ENCODE assay signal across 8 cellular contexts in genomic region chr16:68644715-68645493, GRCh38. TPM values are rescaled to one million over a fixed set of nuclear protein-coding genes. Genes with fewer than 3 reads are reported as not detected.
DNase-seq lines count a peak whose midpoint lies in the region; ATAC-seq and TF ChIP-seq lines count a peak whose summit lies in the region.

Gene CDH3, plus strand, starts transcription at chr16:68645310. Its CDS starts 70 bp downstream, at chr16:68645380.

- RAD21 ChIA-PET in HCT116 (lab: Charles Lee; ENCODE audit: low non-redundant PET in 1 of 2, low total read pairs in 2 of 2, uncharacterized antibody in 2 of 2, unreplicated experiment in 2 of 2): interaction anchor here in 1 of 2 experiments (1.9 kb wide), 1 partner anchor 54 kb away, joined by 7 read pairs; no protein-coding TSS in a partner anchor

- H3K4me2 ChIP-seq in HCT116 (ENCODE audit: low read length) (peak within 1 kb of the TSS; percentile 100), parathyroid adenoma (ENCODE audit: low read length) (peak within 1 kb of the TSS; percentile 55)

- H3K9me3 Mint-ChIP-seq in T-helper 1 cell treated with Interleukin-12 subunit alpha and Interleukin-12 subunit beta and Interleukin-4 antibody, amounts not matched to agents 30 μg/mL and 1 μg/mL, for 36 hours: no peaks in the 10 kb centered on the region

- peaks cover 61% of the 10 kb centered on the region for H3K27me3 Mint-ChIP-seq in T-helper 1 cell treated with Interleukin-12 subunit alpha and Interleukin-12 subunit beta and Interleukin-4 antibody, amounts not matched to agents 30 μg/mL and 1 μg/mL, for 36 hours (ENCODE audit: low read depth)

- H3K27ac Mint-ChIP-seq in T-helper 1 cell treated with Interleukin-12 subunit alpha and Interleukin-12 subunit beta and Interleukin-4 antibody, amounts not matched to agents 30 μg/mL and 1 μg/mL, for 36 hours: no peak within 1 kb of the TSS

- no peak for DNase-seq in AG09309 (ENCODE audit: low read depth)
- peak; percentile 67 for DNase-seq in HCT116 (ENCODE audit: low read depth, low spot score)
- DNase-seq in SKM-1 treated with dmso at 0.1 percent for 144 hours (lab: John Stamatoyannopoulos, UW; ENCODE audit: unreplicated experiment): no peak
- no peak for DNase-seq in HuH-7.5 (ENCODE audit: low spot score)

- H3K79me2 ChIP-seq in HCT116 (ENCODE audit: insufficient read depth, low read length) (peaks cover 48% of the 10 kb centered on the region), parathyroid adenoma (no peaks in the 10 kb centered on the region)

- H3K36me3 ChIP-seq in HCT116 (ENCODE audit: control insufficient read depth in 1 of 2, insufficient read depth in 2 of 2, low read length in 2 of 2) (peaks cover 0 to 5% of the 10 kb centered on the region in 2 experiments; a peak in 1 of 4 replicates), parathyroid adenoma (ENCODE audit: control insufficient read depth, insufficient read depth, low read length) (no peaks in the 10 kb centered on the region)

- 0 out of 2 replicates have a peak, but pooled peaks have one; percentile 21 for TF ChIP-seq RAD21 in HCT116 (IDR thresholded peaks at IDR 0.05; ENCODE audit: low read depth)

- H3K9ac ChIP-seq in HCT116 (ENCODE audit: low read length) (peak within 1 kb of the TSS; percentile 87), parathyroid adenoma (no peak within 1 kb of the TSS)

- H3K27ac ChIP-seq in HCT116 (ENCODE audit: low read depth, low read length) (peak within 1 kb of the TSS; percentile 82), parathyroid adenoma (no peak within 1 kb of the TSS)

- TF ChIP-seq POLR2A in HCT116 (IDR thresholded peaks at IDR 0.05; ENCODE audit: borderline replicate concordance, extremely low read depth, insufficient read depth, insufficient read length): peak; percentile 25

- peak; percentile 88 for ATAC-seq in HCT116
- ATAC-seq in esophagus mucosa: peak; percentile 85
- no peak for ATAC-seq in HG03039 (IDR thresholded peaks at IDR 0.05; ENCODE audit: unreplicated experiment)

- no peaks in the 10 kb centered on the region for H4K20me1 ChIP-seq in HCT116 (ENCODE audit: insufficient read depth)

- TSS peak; percentile 94 for BruUV-seq in HCT116 (replicated peaks; lab: Mats Ljungman, UMichigan)

- peaks cover 21 to 38% of the 10 kb centered on the region in 2 experiments for H3K4me1 ChIP-seq in HCT116 (ENCODE audit: control insufficient read depth in 1 of 2, insufficient read depth in 2 of 2, low read length in 2 of 2)
- peaks cover 8% of the 10 kb centered on the region for H3K4me1 ChIP-seq in parathyroid adenoma

- intact Hi-C loops in HCT116 (cut with micrococcal nuclease): no loop called here

- no peaks in the 10 kb centered on the region for H3K9me2 ChIP-seq in HCT116 (ENCODE audit: insufficient read depth)

- CTCF ChIA-PET in HCT116 (lab: Charles Lee): interaction anchor here (2.2 to 2.5 kb wide), 2 partner anchors 14 to 54 kb away, joined by 6 to 10 read pairs; no protein-coding TSS in a partner anchor

- H3K36me3 Mint-ChIP-seq in T-helper 1 cell treated with Interleukin-12 subunit alpha and Interleukin-12 subunit beta and Interleukin-4 antibody, amounts not matched to agents 30 μg/mL and 1 μg/mL, for 36 hours (ENCODE audit: low read depth): peaks cover 3% of the 10 kb centered on the region

- H3K4me3 ChIP-seq in AG09309 (ENCODE audit: control insufficient read depth, low read depth, low read length) (peak within 1 kb of the TSS; percentile 21), HCT116 (replicated peaks in 1 of 2; ENCODE audit: low read depth in 1 of 2, low read length in 2 of 2) (peak within 1 kb of the TSS; percentile 85 to 95), parathyroid adenoma (ENCODE audit: low read depth, low read length) (peak within 1 kb of the TSS; percentile 49)

- TF ChIP-seq CTCF in AG09309 (IDR thresholded peaks at IDR 0.05; ENCODE audit: control insufficient read depth, insufficient read depth, low read depth, low read length, missing control alignments): no peak
- no peak; a peak in 1 of 6 replicates for TF ChIP-seq CTCF in HCT116 (IDR thresholded peaks at IDR 0.05 in 2 of 3, conservative IDR thresholded peaks at IDR 0.05 in 1 of 3; ENCODE audit: borderline replicate concordance in 1 of 3, insufficient read depth in 1 of 3, low read depth in 2 of 3, low read length in 2 of 3)
- TF ChIP-seq CTCF in parathyroid adenoma (IDR thresholded peaks at IDR 0.05): no peak

- POLR2A ChIA-PET in HCT116 (lab: Charles Lee): interaction anchor here (0.7 to 1.9 kb wide), 6 partner anchors 10 to 54 kb away, joined by 3 to 7 read pairs (median 4); no protein-coding TSS in a partner anchor

- H3K4me1 Mint-ChIP-seq in T-helper 1 cell treated with Interleukin-12 subunit alpha and Interleukin-12 subunit beta and Interleukin-4 antibody, amounts not matched to agents 30 μg/mL and 1 μg/mL, for 36 hours (ENCODE audit: low read depth): peaks cover 6% of the 10 kb centered on the region

- peak within 1 kb of the TSS; percentile 90 for H2AFZ ChIP-seq in HCT116 (ENCODE audit: low read depth, low read length, poor library complexity, severe bottlenecking)
- peak within 1 kb of the TSS; percentile 95 for H2AFZ ChIP-seq in parathyroid adenoma

- H3K27me3 ChIP-seq in HCT116 (ENCODE audit: insufficient read depth, low read length) (no peaks in the 10 kb centered on the region), parathyroid adenoma (ENCODE audit: control insufficient read depth, insufficient read depth, low read length) (no peaks in the 10 kb centered on the region)

- H3K9me3 ChIP-seq in HCT116 (ENCODE audit: control insufficient read depth in 1 of 2, insufficient read depth in 1 of 2, low read depth in 1 of 2, low read length in 2 of 2): no peaks in the 10 kb centered on the region
- no peaks in the 10 kb centered on the region for H3K9me3 ChIP-seq in parathyroid adenoma (ENCODE audit: control insufficient read depth, low read length)

- H3K4me3 Mint-ChIP-seq in T-helper 1 cell treated with Interleukin-12 subunit alpha and Interleukin-12 subunit beta and Interleukin-4 antibody, amounts not matched to agents 30 μg/mL and 1 μg/mL, for 36 hours: peak within 1 kb of the TSS; percentile 42

TF ChIP-seq in HCT116, 20 proteins besides CTCF, POLR2A, EP300 and RAD21:
- peak; percentile 88 for TF ChIP-seq POLR2AphosphoS5 (IDR thresholded peaks at IDR 0.05; ENCODE audit: low read depth, low read length)
- peak; percentile 69 for TF ChIP-seq TCF7L2 (IDR thresholded peaks at IDR 0.05; ENCODE audit: borderline replicate concordance, extremely low read depth, insufficient read depth, insufficient read length)
- no peak for TF ChIP-seq ZBTB33 (IDR thresholded peaks at IDR 0.05; ENCODE audit: extremely low read depth, insufficient replicate concordance, low read length)
- TF ChIP-seq SP1 (IDR thresholded peaks at IDR 0.05; ENCODE audit: low read depth): peak; percentile 54; the same call in 1 of the 2 replicates
- no peak for TF ChIP-seq JUND (IDR thresholded peaks at IDR 0.05)
- TF ChIP-seq MAX (IDR thresholded peaks at IDR 0.05): peak; percentile 12
- TF ChIP-seq EGR1 (IDR thresholded peaks at IDR 0.05; ENCODE audit: low read depth): peak; percentile 69
- 0 out of 2 replicates have a peak, but pooled peaks have one; percentile 12 for TF ChIP-seq CBX3 (IDR thresholded peaks at IDR 0.05; ENCODE audit: low read depth)
- TF ChIP-seq ZFX (IDR thresholded peaks at IDR 0.05): 0 out of 2 replicates have a peak, but pooled peaks have one; percentile 23
TF ChIP-seq in HCT116: peak in this region for 7.

RNA-seq across cellular contexts. Expression of gene CDH3, which starts in this region (rescaled TPM):
- total RNA-seq in HCT116 (2021; ENCODE audit: unreplicated experiment) (94.7 TPM), esophagus mucosa (94.1 TPM)
- 206 and 214 TPM in 2 replicates for polyA plus RNA-seq in HCT116 (2012)

Comparison
In these comparisons a context has a peak if more than half of its experiments do, and no peak if none do; other contexts are left out.
1. H3K4me3 ChIP-seq: peak in every context shown above with its lines; median percentile 90 in HCT116; 49 in parathyroid adenoma; 21 in AG09309.